In the genomic region with DNA sequence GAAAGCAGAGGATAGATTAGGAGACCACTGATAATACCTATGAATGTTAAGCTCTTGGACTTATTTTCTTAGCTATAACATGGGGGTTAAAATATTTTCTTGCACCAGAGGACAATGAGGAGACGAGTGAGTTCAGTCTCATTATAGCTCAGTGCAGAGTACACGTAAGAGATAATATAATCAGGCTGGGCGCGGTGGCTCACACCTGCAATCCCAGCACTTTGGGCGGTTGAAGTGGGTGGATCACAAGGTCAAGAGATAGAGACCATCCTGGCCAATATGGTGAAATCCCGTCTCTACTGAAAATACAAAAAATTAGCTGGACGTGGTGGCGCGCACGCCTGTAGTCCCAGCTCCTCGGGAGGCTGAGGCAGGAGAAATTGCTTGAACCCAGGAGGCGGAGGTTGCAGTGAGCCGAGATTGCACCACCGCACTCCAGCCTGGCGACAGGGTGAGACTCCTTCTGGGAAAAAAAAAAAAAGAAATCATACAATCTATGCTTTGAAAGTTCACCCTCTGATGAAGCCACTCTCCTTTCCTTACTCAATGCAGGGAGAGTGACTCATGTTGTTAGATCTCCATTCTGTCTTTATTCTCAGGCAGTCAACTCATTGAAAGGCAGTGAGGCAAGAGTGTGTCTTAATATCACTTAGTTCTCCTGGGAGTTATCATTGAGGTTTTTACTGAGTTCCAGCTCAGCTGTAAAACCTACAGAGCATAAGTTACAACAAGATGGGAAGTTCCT, we compare ENCODE assay signal across 12 cellular contexts.
DNase-seq lines count a peak whose midpoint lies in the region; ATAC-seq, FAIRE-seq and TF ChIP-seq lines count a peak whose summit lies in the region.
"Had no signal": no experiment of that assay in that cellular context is flagged by ENCODE, and none has a peak within 500 bp of the region (broad histone marks: within the 10 kb centered on the region; RNA-seq: fewer than 3 reads in every experiment).

No MANE protein-coding gene starts in this region.

- FAIRE-seq in H54 (lab: Jason Lieb, UNC), result peak; percentile 83

- H3K4me2 ChIP-seq in hepatocyte, result no peak overlapping the region

- no peak for ATAC-seq in HG03460 (IDR thresholded peaks at IDR 0.05; ENCODE audit: unreplicated experiment)
- ATAC-seq in GM19452 (IDR thresholded peaks at IDR 0.05; ENCODE audit: unreplicated experiment), result no peak
- ATAC-seq: activated CD8-positive, alpha-beta T cell treated with anti-CD3 and anti-CD28 coated beads for 36 hours had no signal

- no peak for TF ChIP-seq CTCF in hepatocyte (IDR thresholded peaks at IDR 0.05; ENCODE audit: poor library complexity)

- H4K20me1 ChIP-seq in hepatocyte (ENCODE audit: insufficient read depth, poor library complexity, severe bottlenecking), result no peaks in the 10 kb centered on the region

- no peaks in the 10 kb centered on the region for H3K9me3 ChIP-seq in hepatocyte (ENCODE audit: low read depth)
- H3K9me3 ChIP-seq: left ventricle myocardium inferior had no signal

- no peak overlapping the region for H3K27ac ChIP-seq in hepatocyte
- H3K27ac ChIP-seq: left ventricle myocardium inferior had no signal

- peak; percentile 14 for DNase-seq in ACHN
- peak; percentile 24 for DNase-seq in H54 (ENCODE audit: insufficient read length, low spot score)
- DNase-seq in amniotic epithelial cell (ENCODE audit: low read depth), result peak; percentile 96
- DNase-seq in hepatocyte (ENCODE audit: low spot score), result peak; percentile 30
- no peak for DNase-seq in OCI-M2 (lab: John Stamatoyannopoulos, UW; ENCODE audit: unreplicated experiment)
- no peak for DNase-seq in activated naive CD4-positive, alpha-beta T cell (lab: John Stamatoyannopoulos, UW)
- DNase-seq: activated CD8-positive, alpha-beta T cell treated with anti-CD3 and anti-CD28 coated beads for 36 hours; activated naive CD8-positive, alpha-beta T cell treated with anti-CD3 and anti-CD28 coated beads, Interleukin-2, amount 10 ng/mL, durations not matched to agents 7 days and 5 days; left ventricle myocardium inferior; NCI-H446 had no signal

- H3K4me1 ChIP-seq in hepatocyte (ENCODE audit: insufficient read depth), result no peaks in the 10 kb centered on the region
- H3K4me1 ChIP-seq: left ventricle myocardium inferior had no signal

- TF ChIP-seq POLR2A in H54 (IDR thresholded peaks at IDR 0.05; ENCODE audit: low read depth, low read length), result no peak

- no peaks in the 10 kb centered on the region for H3K36me3 ChIP-seq in hepatocyte (replicated peaks; ENCODE audit: insufficient read depth, low read depth)

- no peak overlapping the region for H2AFZ ChIP-seq in hepatocyte

- in situ Hi-C loops in ACHN (cut with HindIII; ENCODE audit: low pct_ligation_motif_present, low pct_unique_long_range_greater_than_20kb, low sequenced_read_pairs), result no loop called here

- no peaks in the 10 kb centered on the region for H3K9me2 ChIP-seq in hepatocyte (replicated peaks; ENCODE audit: insufficient read depth)

- WGBS in hepatocyte (ENCODE audit: low lambda C conversion rate, missing lambda C conversion rate), result 91% methylated on average over 15 of the region's 15 CpGs

- H3K4me3 ChIP-seq in hepatocyte, result no peak overlapping the region
- H3K4me3 ChIP-seq: left ventricle myocardium inferior had no signal

- no peaks in the 10 kb centered on the region for H3K27me3 ChIP-seq in hepatocyte

- H3K79me2 ChIP-seq in hepatocyte, result no peaks in the 10 kb centered on the region

Comparison
In these comparisons a context has a peak if more than half of its experiments do, and no peak if none do; other contexts are left out.
1. DNase-seq: peak in ACHN (single experiment), H54 (single experiment), amniotic epithelial cell (single experiment) and hepatocyte (single experiment); none in OCI-M2 (single experiment) and activated naive CD4-positive, alpha-beta T cell (0 of 4).